ENCODE assay signal across 1 cellular context in the genomic region with DNA sequence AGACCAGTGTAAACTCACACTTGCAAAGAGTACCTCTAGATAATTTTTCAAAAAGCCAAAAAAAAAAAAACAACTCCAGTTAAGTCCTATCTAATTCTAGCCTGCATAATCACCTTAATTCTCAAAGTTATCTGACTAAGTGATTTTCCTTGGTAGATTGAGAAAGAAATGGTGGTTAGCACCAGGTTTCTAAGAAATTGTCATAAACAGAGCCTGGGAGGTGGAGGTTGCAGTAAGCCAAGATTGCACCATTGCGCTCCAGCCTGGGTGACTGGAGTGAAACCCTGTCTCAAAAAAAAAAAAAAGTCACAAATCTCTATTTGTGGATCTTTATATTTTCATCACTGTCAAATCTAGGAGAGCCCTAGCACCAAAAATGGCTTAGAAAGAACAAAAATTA.
TF ChIP-seq lines count a peak whose summit lies in the region.

No MANE protein-coding gene starts in this region.

TF ChIP-seq in K562, 482 proteins besides CTCF, POLR2A, EP300 and RAD21:
- 0 out of 2 replicates have a peak, but pooled peaks have one; percentile 9 for TF ChIP-seq CEBPB (tag; IDR thresholded peaks at IDR 0.05)
- TF ChIP-seq, protein P1, sequence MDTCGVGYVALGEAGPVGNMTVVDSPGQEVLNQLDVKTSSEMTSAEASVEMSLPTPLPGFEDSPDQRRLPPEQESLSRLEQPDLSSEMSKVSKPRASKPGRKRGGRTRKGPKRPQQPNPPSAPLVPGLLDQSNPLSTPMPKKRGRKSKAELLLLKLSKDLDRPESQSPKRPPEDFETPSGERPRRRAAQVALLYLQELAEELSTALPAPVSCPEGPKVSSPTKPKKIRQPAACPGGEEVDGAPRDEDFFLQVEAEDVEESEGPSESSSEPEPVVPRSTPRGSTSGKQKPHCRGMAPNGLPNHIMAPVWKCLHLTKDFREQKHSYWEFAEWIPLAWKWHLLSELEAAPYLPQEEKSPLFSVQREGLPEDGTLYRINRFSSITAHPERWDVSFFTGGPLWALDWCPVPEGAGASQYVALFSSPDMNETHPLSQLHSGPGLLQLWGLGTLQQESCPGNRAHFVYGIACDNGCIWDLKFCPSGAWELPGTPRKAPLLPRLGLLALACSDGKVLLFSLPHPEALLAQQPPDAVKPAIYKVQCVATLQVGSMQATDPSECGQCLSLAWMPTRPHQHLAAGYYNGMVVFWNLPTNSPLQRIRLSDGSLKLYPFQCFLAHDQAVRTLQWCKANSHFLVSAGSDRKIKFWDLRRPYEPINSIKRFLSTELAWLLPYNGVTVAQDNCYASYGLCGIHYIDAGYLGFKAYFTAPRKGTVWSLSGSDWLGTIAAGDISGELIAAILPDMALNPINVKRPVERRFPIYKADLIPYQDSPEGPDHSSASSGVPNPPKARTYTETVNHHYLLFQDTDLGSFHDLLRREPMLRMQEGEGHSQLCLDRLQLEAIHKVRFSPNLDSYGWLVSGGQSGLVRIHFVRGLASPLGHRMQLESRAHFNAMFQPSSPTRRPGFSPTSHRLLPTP (IDR thresholded peaks at IDR 0.05; ENCODE audit: borderline replicate concordance, extremely low read depth, insufficient read length) = no peak
